8 cellular contexts compared by ENCODE assay signal in genomic region chr15:82999905-83000671, GRCh38. TPM values are rescaled to one million over a fixed set of nuclear protein-coding genes. Genes with fewer than 3 reads are reported as not detected.
DNase-seq lines count a peak whose midpoint lies in the region; ATAC-seq and TF ChIP-seq lines count a peak whose summit lies in the region.

No MANE protein-coding gene starts in this region.

- H3K4me3 Mint-ChIP-seq in activated T-cell treated with anti-CD3 and anti-CD28 coated beads, Interleukin-2, amount 50 U/mL, for 4 hours, result peak overlapping the region; percentile 63

- TF ChIP-seq CTCF in GM12873 (IDR thresholded peaks at IDR 0.05; ENCODE audit: insufficient read depth, low read depth, low read length, missing control alignments) (peak; percentile 68), omental fat pad (IDR thresholded peaks at IDR 0.05) (no peak)

- DNase-seq in AG08396 (ENCODE audit: low spot score), result peak; percentile 69
- DNase-seq in NCI-H460 (ENCODE audit: extremely low read depth, low read depth), result peak; percentile 41
- peak; percentile 8 for DNase-seq in activated T-cell treated with anti-CD3 and anti-CD28 coated beads, Interleukin-2, amount 50 U/mL, for 4 hours
- peak; percentile 55 for DNase-seq in fibroblast of the conjunctiva (ENCODE audit: low read depth)
- no peak for DNase-seq in omental fat pad (ENCODE audit: low spot score)

- TF ChIP-seq POLR2A in GM18505 (IDR thresholded peaks at IDR 0.05; ENCODE audit: borderline replicate concordance, extremely low read depth, insufficient read depth, insufficient read length), result no peak

- no peaks in the 10 kb centered on the region for H3K36me3 Mint-ChIP-seq in activated T-cell treated with anti-CD3 and anti-CD28 coated beads, Interleukin-2, amount 50 U/mL, for 4 hours (ENCODE audit: insufficient read depth)

- H3K9me3 Mint-ChIP-seq in activated T-cell treated with anti-CD3 and anti-CD28 coated beads, Interleukin-2, amount 50 U/mL, for 4 hours, result no peaks in the 10 kb centered on the region

- H3K4me1 Mint-ChIP-seq in activated T-cell treated with anti-CD3 and anti-CD28 coated beads, Interleukin-2, amount 50 U/mL, for 4 hours (ENCODE audit: low read depth), result peaks cover 8% of the 10 kb centered on the region

- ATAC-seq in HG02885 (IDR thresholded peaks at IDR 0.05; ENCODE audit: poor library complexity, unreplicated experiment), result peak; percentile 56
- ATAC-seq in activated T-cell treated with anti-CD3 and anti-CD28 coated beads, Interleukin-2, amount 50 U/mL, for 4 hours, result peak; percentile 86 to 92
- peak; percentile 59 for ATAC-seq in omental fat pad (ENCODE audit: low FRiP score)
- ATAC-seq in GM18505 (IDR thresholded peaks at IDR 0.05; ENCODE audit: unreplicated experiment), result no peak

- H3K27me3 Mint-ChIP-seq in activated T-cell treated with anti-CD3 and anti-CD28 coated beads, Interleukin-2, amount 50 U/mL, for 4 hours (ENCODE audit: low read depth), result no peaks in the 10 kb centered on the region

RNA-seq across cellular contexts. Expression of gene C15orf40, which starts 11.4 kb away (rescaled TPM):
- total RNA-seq in NCI-H460 (2014; rRNA removed; shearing (Covaris generic)), result 17.5 and 23.3 TPM in 2 replicates
- polyA plus RNA-seq in NCI-H460 (2014; cell fraction: nucleus; rRNA removed), result 16.3 and 19.4 TPM in 2 replicates
- total RNA-seq in activated T-cell treated with anti-CD3 and anti-CD28 coated beads, Interleukin-2, amount 50 U/mL, for 4 hours, result 10 to 100 TPM; 27.9 to 33.5 (median 32.7) TPM
- 10 to 100 TPM in 2 of 4 donors, 1 to 10 TPM in 2; 8.5 to 13.1 (median 10.3) TPM for total RNA-seq in omental fat pad

RNA-seq across cellular contexts. Expression of gene RAMAC, which starts 14.1 kb away (rescaled TPM):
- 22.0 and 23.3 TPM in 2 replicates for total RNA-seq in NCI-H460 (2014; rRNA removed; shearing (Covaris generic))
- 8.2 and 9.5 TPM in 2 replicates for polyA plus RNA-seq in NCI-H460 (2014; cell fraction: nucleus; rRNA removed)
- total RNA-seq in activated T-cell treated with anti-CD3 and anti-CD28 coated beads, Interleukin-2, amount 50 U/mL, for 4 hours, result 10 to 100 TPM; 23.0 to 28.5 (median 28.4) TPM
- 10 to 100 TPM; 12.3 to 19.9 (median 16.4) TPM for total RNA-seq in omental fat pad

RNA-seq across cellular contexts. Expression of gene HOMER2, which starts 47.6 kb away (rescaled TPM):
- 16.9 and 18.5 TPM in 2 replicates for total RNA-seq in NCI-H460 (2014; rRNA removed; shearing (Covaris generic))
- polyA plus RNA-seq in NCI-H460 (2014; cell fraction: nucleus; rRNA removed), result 16.9 and 23.6 TPM in 2 replicates
- 1 to 10 TPM; 2.3 to 3.8 (median 3.3) TPM for total RNA-seq in activated T-cell treated with anti-CD3 and anti-CD28 coated beads, Interleukin-2, amount 50 U/mL, for 4 hours
- total RNA-seq in omental fat pad, result 1 to 10 TPM; 4.0 to 7.1 (median 4.7) TPM
